1 cellular context compared by ENCODE assay signal in the genomic region with DNA sequence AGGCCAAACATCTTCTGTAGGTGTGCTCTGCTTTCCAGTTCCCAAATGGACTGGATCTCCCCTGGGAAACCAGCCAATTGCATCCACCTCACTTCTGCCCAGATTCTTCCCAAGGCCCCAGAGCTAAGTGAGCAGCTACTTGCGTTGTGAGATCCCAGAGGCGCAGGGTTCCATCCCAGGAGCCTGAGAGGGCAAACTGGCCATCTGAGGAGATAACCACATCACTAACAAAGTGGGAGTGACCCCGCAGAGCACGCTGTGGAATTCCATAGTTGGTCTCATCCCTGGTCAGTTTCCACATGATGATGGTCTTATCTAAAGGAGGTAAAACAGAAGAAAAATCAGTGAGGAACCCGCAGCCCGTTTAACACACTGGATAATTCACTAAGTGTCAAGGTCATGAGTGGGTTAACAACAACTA.
TF ChIP-seq lines count a peak whose summit lies in the region.

No MANE protein-coding gene starts in this region.

TF ChIP-seq in endothelial cell of umbilical vein, 7 proteins besides CTCF, POLR2A, EP300 and RAD21:
- TF ChIP-seq MYC (IDR thresholded peaks at IDR 0.05; ENCODE audit: low read depth, low read length) (no peak), GATA2 (IDR thresholded peaks at IDR 0.05; ENCODE audit: insufficient read depth, insufficient read length, low read depth, low read length) (no peak), EZH2 (IDR thresholded peaks at IDR 0.05; ENCODE audit: borderline replicate concordance, low read depth, low read length, severe bottlenecking) (no peak), POLR2AphosphoS5 (IDR thresholded peaks at IDR 0.05; ENCODE audit: insufficient read depth, low read depth, low read length) (no peak), FOS (IDR thresholded peaks at IDR 0.05; ENCODE audit: borderline replicate concordance, insufficient read depth, low read length) (no peak), JUN (IDR thresholded peaks at IDR 0.05; ENCODE audit: borderline replicate concordance, insufficient read depth, insufficient read length, low read depth) (no peak)
- TF ChIP-seq, protein P1, sequence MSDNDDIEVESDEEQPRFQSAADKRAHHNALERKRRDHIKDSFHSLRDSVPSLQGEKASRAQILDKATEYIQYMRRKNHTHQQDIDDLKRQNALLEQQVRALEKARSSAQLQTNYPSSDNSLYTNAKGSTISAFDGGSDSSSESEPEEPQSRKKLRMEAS (IDR thresholded peaks at IDR 0.05; ENCODE audit: insufficient read depth, insufficient read length), result no peak
